10 cellular contexts compared by ENCODE assay signal in the genomic region with DNA sequence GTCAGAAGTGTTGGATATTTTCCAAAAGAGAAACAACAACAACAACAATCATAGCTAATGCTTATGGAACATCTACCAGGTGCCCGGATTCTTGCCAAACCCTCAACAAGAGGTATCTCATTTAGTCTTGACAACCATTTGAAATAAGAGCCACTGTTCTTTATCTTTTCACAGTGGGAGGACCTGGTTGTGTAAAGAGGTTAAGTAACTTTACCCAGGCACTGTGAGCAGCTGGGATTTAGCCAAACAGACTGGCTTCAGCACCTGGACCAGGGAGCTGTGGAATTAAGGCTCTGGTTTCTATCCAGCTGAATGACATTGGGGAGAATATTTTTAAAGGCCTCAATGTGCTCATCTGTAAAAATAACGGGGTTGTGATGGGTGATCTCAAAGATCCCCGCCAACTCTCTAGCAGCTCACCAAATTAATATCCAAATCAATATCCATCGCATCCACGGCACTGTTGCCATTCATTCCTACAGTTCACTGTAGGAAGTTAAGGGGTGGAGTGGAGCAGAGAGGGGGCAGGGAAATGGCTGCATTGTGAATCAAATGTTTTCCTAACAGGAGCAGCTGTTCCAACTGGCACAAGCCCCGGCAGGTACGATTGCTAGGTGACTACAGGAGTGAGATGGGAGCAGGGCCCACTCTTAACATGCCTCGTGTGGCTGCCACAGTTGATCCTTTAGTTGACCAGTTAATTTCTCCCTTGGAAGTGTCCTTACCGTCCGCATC.
DNase-seq lines count a peak whose midpoint lies in the region; ATAC-seq and TF ChIP-seq lines count a peak whose summit lies in the region.
"Had no signal": no experiment of that assay in that cellular context is flagged by ENCODE, and none has a peak within 500 bp of the region (broad histone marks: within the 10 kb centered on the region; RNA-seq: fewer than 3 reads in every experiment).

No MANE protein-coding gene starts in this region.

- TF ChIP-seq CTCF in WERI-Rb-1 (IDR thresholded peaks at IDR 0.05; ENCODE audit: low read depth, low read length): no peak
- TF ChIP-seq CTCF in lower lobe of right lung (IDR thresholded peaks at IDR 0.05): no peak

- 0 out of 2 replicates have a peak overlapping the region, but pooled peaks have one; percentile 2 for H3K27ac ChIP-seq in WERI-Rb-1
- no peak overlapping the region for H3K27ac ChIP-seq in lower lobe of right lung

- peak; percentile 17 to 36 for ATAC-seq in lower lobe of right lung

- intact Hi-C loops in lower lobe of right lung (cut with DNase I): no loop called here

- no peaks in the 10 kb centered on the region for H3K27me3 ChIP-seq in WERI-Rb-1 (ENCODE audit: insufficient read depth, low read depth, severe bottlenecking)
- H3K27me3 ChIP-seq in lower lobe of right lung (ENCODE audit: low read depth): no peaks in the 10 kb centered on the region

- H3K36me3 ChIP-seq in WERI-Rb-1: no peaks in the 10 kb centered on the region
- H3K36me3 ChIP-seq in lower lobe of right lung: no peaks in the 10 kb centered on the region

- H3K9me3 ChIP-seq in WERI-Rb-1 (ENCODE audit: severe bottlenecking): no peaks in the 10 kb centered on the region
- no peaks in the 10 kb centered on the region for H3K9me3 ChIP-seq in lower lobe of right lung

- H3K4me3 ChIP-seq in WERI-Rb-1 (ENCODE audit: low read depth, low read length) (no peak overlapping the region), lower lobe of right lung (no peak overlapping the region)

- peak; percentile 74 for DNase-seq in ELF-1 (ENCODE audit: low read depth, low spot score)
- peak; percentile 86 for DNase-seq in NCI-H146 (lab: John Stamatoyannopoulos, UW)
- DNase-seq in WERI-Rb-1: peak; percentile 48
- DNase-seq in lower lobe of right lung: no peak
- DNase-seq in stimulated activated CD4-positive, alpha-beta T cell treated with anti-CD3 and anti-CD28 coated beads, Interleukin-2, amount 100 ng/mL, for 48 hours: no peak
- no peak for DNase-seq in inferior parietal cortex (ENCODE audit: extremely low spot score)
- DNase-seq in activated CD4-positive, alpha-beta T cell treated with anti-CD3 and anti-CD28 coated beads, Interleukin-2, amount 50 U/mL, for 4 hours: no peak
- DNase-seq in kidney tubule cell (ENCODE audit: low spot score): no peak
- DNase-seq: central memory CD4-positive, alpha-beta T cell; small intestine had no signal

- H3K4me1 ChIP-seq in lower lobe of right lung: peaks cover 29% of the 10 kb centered on the region

Comparison
In these comparisons a context has a peak if more than half of its experiments do, and no peak if none do; other contexts are left out.
1. DNase-seq: peak in ELF-1 (single experiment), NCI-H146 (single experiment) and WERI-Rb-1 (single experiment); none in lower lobe of right lung (single experiment), stimulated activated CD4-positive, alpha-beta T cell treated with anti-CD3 and anti-CD28 coated beads, Interleukin-2, amount 100 ng/mL, for 48 hours (0 of 2), inferior parietal cortex (single experiment), activated CD4-positive, alpha-beta T cell treated with anti-CD3 and anti-CD28 coated beads, Interleukin-2, amount 50 U/mL, for 4 hours (0 of 2) and kidney tubule cell (single experiment).